In the genomic region with DNA sequence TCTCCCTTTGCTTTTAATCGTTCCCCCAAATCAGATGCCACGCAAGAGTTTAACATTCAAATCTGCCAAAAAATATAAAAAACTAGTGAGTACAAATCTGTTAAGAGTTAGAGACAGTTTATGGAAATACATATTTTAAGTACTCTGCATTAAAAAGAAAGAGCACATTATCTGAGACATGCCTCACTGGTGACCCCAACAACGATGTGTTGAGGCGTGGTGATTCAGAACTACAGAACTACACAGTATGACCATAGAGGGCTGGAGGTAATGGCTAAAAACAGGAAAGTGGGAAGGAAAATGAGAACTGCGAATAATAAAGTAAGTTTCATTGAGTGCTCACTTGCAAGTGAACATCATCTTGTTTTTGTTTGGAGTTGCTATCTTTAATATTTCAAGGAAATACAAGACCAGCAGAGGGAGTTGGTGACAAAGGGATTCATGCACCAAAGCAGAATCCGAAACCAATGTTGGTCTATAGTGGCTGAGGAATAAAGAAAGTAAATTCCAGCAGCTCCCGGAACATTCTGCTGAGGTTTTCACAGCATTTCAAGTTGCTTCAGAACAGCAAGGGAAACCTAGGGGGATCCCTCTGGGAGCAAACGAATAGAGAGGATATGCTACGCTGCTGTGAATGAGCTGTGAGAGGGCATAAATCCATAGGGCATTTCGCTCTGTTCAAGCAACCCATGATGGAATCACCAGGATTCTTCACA, we compare ENCODE assay signal across 8 cellular contexts.
DNase-seq lines count a peak whose midpoint lies in the region; ATAC-seq and TF ChIP-seq lines count a peak whose summit lies in the region.

No MANE protein-coding gene starts in this region.

- in situ Hi-C loops in GM23248 (cut with MboI) = no loop called here

- no peaks in the 10 kb centered on the region for H3K9me2 ChIP-seq in GM23248 (ENCODE audit: insufficient read depth)

- CTCF ChIA-PET in RWPE1 (lab: Yijun Ruan, JAX) = interaction anchor here (0.6 to 0.7 kb wide), 2 partner anchors 43 to 100 kb away, joined by 3 read pairs; no protein-coding TSS in a partner anchor

- peaks cover 8% of the 10 kb centered on the region for H3K27me3 ChIP-seq in GM23248 (replicated peaks; ENCODE audit: insufficient read depth)
- H3K27me3 ChIP-seq in smooth muscle cell (ENCODE audit: low read depth) = peaks cover 15% of the 10 kb centered on the region

- no peak overlapping the region for H3K27ac Mint-ChIP-seq in glutamatergic neuron (ENCODE audit: unreplicated experiment)

- no peaks in the 10 kb centered on the region for H3K36me3 Mint-ChIP-seq in glutamatergic neuron (ENCODE audit: unreplicated experiment)

- TF ChIP-seq CTCF in RWPE1 (conservative IDR thresholded peaks at IDR 0.05; ENCODE audit: low read depth) = no peak
- peak; percentile 29 for TF ChIP-seq CTCF in glutamatergic neuron (IDR thresholded peaks at IDR 0.05; ENCODE audit: partially characterized antibody, unreplicated experiment)
- TF ChIP-seq CTCF in smooth muscle cell (IDR thresholded peaks at IDR 0.05; ENCODE audit: borderline replicate concordance, insufficient read depth, poor library complexity, severe bottlenecking) = peak; percentile 39

- H3K4me1 ChIP-seq in GM23248 (ENCODE audit: insufficient read depth) (no peaks in the 10 kb centered on the region), smooth muscle cell (ENCODE audit: low read depth) (no peaks in the 10 kb centered on the region)

- H3K4me3 ChIP-seq in GM23248 (peak overlapping the region; percentile 72), smooth muscle cell (peak overlapping the region; percentile 32)

- H3K79me2 ChIP-seq in GM23248 (ENCODE audit: insufficient read depth) (no peaks in the 10 kb centered on the region), smooth muscle cell (ENCODE audit: low read depth) (no peaks in the 10 kb centered on the region)

- H3K27ac ChIP-seq in GM23248 (no peak overlapping the region), RWPE1 (no peak overlapping the region), smooth muscle cell (ENCODE audit: low read depth) (no peak overlapping the region)

- no peaks in the 10 kb centered on the region for H3F3A ChIP-seq in GM23248 (ENCODE audit: insufficient read depth)
- H3F3A ChIP-seq in smooth muscle cell (ENCODE audit: low read depth) = no peaks in the 10 kb centered on the region

- H2AFZ ChIP-seq in GM23248 = peak overlapping the region; percentile 86
- H2AFZ ChIP-seq in smooth muscle cell (ENCODE audit: low read depth) = peak overlapping the region; percentile 75

- no peak for ATAC-seq in GM18868 (IDR thresholded peaks at IDR 0.05; ENCODE audit: unreplicated experiment)
- no peak for ATAC-seq in GM19452 (IDR thresholded peaks at IDR 0.05; ENCODE audit: unreplicated experiment)

- peak overlapping the region; percentile 20; the same call in 1 of the 2 replicates for H3K9ac ChIP-seq in GM23248
- H3K9ac ChIP-seq in smooth muscle cell (ENCODE audit: low read depth) = no peak overlapping the region

- no peaks in the 10 kb centered on the region for H3K9me3 ChIP-seq in GM23248 (ENCODE audit: low read depth)
- H3K9me3 ChIP-seq in smooth muscle cell (replicated peaks; ENCODE audit: low read depth) = no peaks in the 10 kb centered on the region

- peaks cover 2% of the 10 kb centered on the region for H3K9me3 Mint-ChIP-seq in glutamatergic neuron (ENCODE audit: unreplicated experiment)

- no peak overlapping the region for H3K4me3 Mint-ChIP-seq in glutamatergic neuron (ENCODE audit: unreplicated experiment)

- DNase-seq in GM23248 (peak; percentile 77), RWPE1 (ENCODE audit: low spot score) (peak; percentile 18), glutamatergic neuron (no peak), smooth muscle cell (lab: John Stamatoyannopoulos, UW; ENCODE audit: unreplicated experiment) (no peak), NCI-H187 treated with DMSO at 0.1 percent for 48 hours (lab: John Stamatoyannopoulos, UW) (no peak), NCI-H1694 treated with DMSO at 0.1 percent for 48 hours (lab: John Stamatoyannopoulos, UW) (no peak)

- H3K27me3 Mint-ChIP-seq in glutamatergic neuron (ENCODE audit: unreplicated experiment) = no peaks in the 10 kb centered on the region

- H4K20me1 ChIP-seq in GM23248 (ENCODE audit: insufficient read depth) (no peaks in the 10 kb centered on the region), smooth muscle cell (ENCODE audit: low read depth) (no peaks in the 10 kb centered on the region)

- no peaks in the 10 kb centered on the region for H3K36me3 ChIP-seq in GM23248 (ENCODE audit: low read depth)
- H3K36me3 ChIP-seq in smooth muscle cell (ENCODE audit: low read depth) = no peaks in the 10 kb centered on the region

- H3K4me2 ChIP-seq in GM23248 (ENCODE audit: unreplicated experiment) (peak overlapping the region; percentile 86), smooth muscle cell (peak overlapping the region; percentile 45)

- H3K4me1 Mint-ChIP-seq in glutamatergic neuron (ENCODE audit: low read depth, unreplicated experiment) = no peaks in the 10 kb centered on the region

- WGBS in GM23248 (ENCODE audit: low coverage in 1 of 2, low lambda C conversion rate in 2 of 2, missing lambda C conversion rate in 2 of 2), 2 experiments = 6 to 8% methylated on average over 10 of the region's 10 CpGs
- 84% methylated on average over 10 of the region's 10 CpGs for WGBS in smooth muscle cell (ENCODE audit: low lambda C conversion rate)

- POLR2A ChIA-PET in RWPE1 (lab: Yijun Ruan, JAX; ENCODE audit: low non-redundant PET) = no interaction called here

Comparison
In these comparisons a context has a peak if more than half of its experiments do, and no peak if none do; other contexts are left out.
1. DNase-seq: peak in GM23248 (single experiment) and RWPE1 (single experiment); none in glutamatergic neuron (single experiment), smooth muscle cell (single experiment), NCI-H187 treated with DMSO at 0.1 percent for 48 hours (single experiment) and NCI-H1694 treated with DMSO at 0.1 percent for 48 hours (single experiment).